ENCODE assay signal across 35 cellular contexts in genomic region chr4:37476256-37476655, GRCh38.
"Had no signal": no experiment of that assay in that cellular context is flagged by ENCODE, and none has a peak within 500 bp of the region (broad histone marks: within the 10 kb centered on the region; RNA-seq: fewer than 3 reads in every experiment).

No MANE protein-coding gene starts in this region.

- H3K36me3 Mint-ChIP-seq: activated CD8-positive, alpha-beta memory T cell treated with anti-CD3 and anti-CD28 coated beads, Interleukin-2, amount 10 ng/mL, durations not matched to agents 7 days and 5 days; activated naive CD4-positive, alpha-beta T cell treated with anti-CD3 and anti-CD28 coated beads, Interleukin-2, amount 50 U/mL, for 24 hours; activated naive CD8-positive, alpha-beta T cell treated with anti-CD3 and anti-CD28 coated beads, Interleukin-2, amount 10 ng/mL, durations not matched to agents 7 days and 5 days had no signal

- H3K27ac Mint-ChIP-seq: activated CD4-positive, alpha-beta memory T cell treated with anti-CD3 and anti-CD28 coated beads, Interleukin-2, amount 10 ng/mL, durations not matched to agents 7 days and 5 days; activated CD8-positive, alpha-beta memory T cell treated with anti-CD3 and anti-CD28 coated beads, Interleukin-2, amount 10 ng/mL, durations not matched to agents 7 days and 5 days; activated naive CD4-positive, alpha-beta T cell treated with anti-CD3 and anti-CD28 coated beads, Interleukin-2, amount 50 U/mL, for 24 hours; activated naive CD8-positive, alpha-beta T cell treated with anti-CD3 and anti-CD28 coated beads, Interleukin-2, amount 10 ng/mL, durations not matched to agents 7 days and 5 days had no signal

- H3K9me3 Mint-ChIP-seq: activated CD4-positive, alpha-beta memory T cell treated with anti-CD3 and anti-CD28 coated beads, Interleukin-2, amount 10 ng/mL, durations not matched to agents 7 days and 5 days; activated naive CD4-positive, alpha-beta T cell treated with anti-CD3 and anti-CD28 coated beads, Interleukin-2, amount 50 U/mL, for 24 hours; activated naive CD8-positive, alpha-beta T cell treated with anti-CD3 and anti-CD28 coated beads, Interleukin-2, amount 10 ng/mL, durations not matched to agents 7 days and 5 days; central memory CD8-positive, alpha-beta T cell had no signal

- H3K4me3 Mint-ChIP-seq: activated CD4-positive, alpha-beta memory T cell treated with anti-CD3 and anti-CD28 coated beads, Interleukin-2, amount 10 ng/mL, durations not matched to agents 7 days and 5 days; activated CD8-positive, alpha-beta memory T cell treated with anti-CD3 and anti-CD28 coated beads, Interleukin-2, amount 10 ng/mL, durations not matched to agents 7 days and 5 days; activated naive CD4-positive, alpha-beta T cell treated with anti-CD3 and anti-CD28 coated beads, Interleukin-2, amount 50 U/mL, for 24 hours; activated naive CD8-positive, alpha-beta T cell treated with anti-CD3 and anti-CD28 coated beads, Interleukin-2, amount 10 ng/mL, durations not matched to agents 7 days and 5 days; central memory CD8-positive, alpha-beta T cell had no signal

- H3K4me1 ChIP-seq: ascending aorta, Peyer's patch, SJSA1 had no signal

- DNase-seq: activated CD4-positive, alpha-beta memory T cell treated with anti-CD3 and anti-CD28 coated beads, Interleukin-2, amount 10 ng/mL, durations not matched to agents 7 days and 5 days; activated CD4-positive, alpha-beta T cell treated with anti-CD3 and anti-CD28 coated beads for 1 hour; activated CD4-positive, alpha-beta T cell treated with anti-CD3 and anti-CD28 coated beads for 48 hours; activated CD4-positive, CD25-positive, alpha-beta regulatory T cell; activated CD8-positive, alpha-beta memory T cell treated with anti-CD3 and anti-CD28 coated beads for 24 hours; activated CD8-positive, alpha-beta memory T cell treated with anti-CD3 and anti-CD28 coated beads, Interleukin-2, amount 10 ng/mL, durations not matched to agents 7 days and 5 days; activated CD8-positive, alpha-beta memory T cell treated with anti-CD3 and anti-CD28 coated beads, Interleukin-2, amount 50 U/mL, for 48 hours; activated effector memory CD4-positive, alpha-beta T cell treated with Interleukin-2 at 50 U/mL for 16 hours; activated naive CD4-positive, alpha-beta T cell treated with Interleukin-2 at 50 U/mL for 16 hours; activated naive CD8-positive, alpha-beta T cell treated with anti-CD3 and anti-CD28 coated beads, Interleukin-2, amount 10 ng/mL, durations not matched to agents 7 days and 5 days; activated T-cell treated with anti-CD3 and anti-CD28 coated beads, Interleukin-2, amount 50 U/mL, for 48 hours; amygdala; Kasumi-1; KG1; MG63; NCI-H1048; NCI-H1105 treated with DMSO at 0.1 percent for 48 hours; NCI-H1436; NCI-H1694; NCI-H1930; NCI-H2081 treated with DMSO at 0.1 percent for 48 hours; NCI-H345; NCI-H524 treated with DMSO at 0.1 percent for 48 hours; PC-3; Peyer's patch; RPMI8226; SHP77 treated with DMSO at 0.1 percent for 48 hours; SW 1271; T1000; WERI-Rb-1 had no signal

- H3K9me3 ChIP-seq: ascending aorta, MG63, Peyer's patch, SJSA1 had no signal

- H3K36me3 ChIP-seq: ascending aorta, cardiac muscle cell, MG63, Peyer's patch, SJSA1, WERI-Rb-1 had no signal

- ATAC-seq: activated CD8-positive, alpha-beta memory T cell treated with anti-CD3 and anti-CD28 coated beads, Interleukin-2, amount 10 ng/mL, durations not matched to agents 7 days and 5 days; PC-3 had no signal

- H3K4me1 Mint-ChIP-seq: activated CD4-positive, alpha-beta memory T cell treated with anti-CD3 and anti-CD28 coated beads, Interleukin-2, amount 10 ng/mL, durations not matched to agents 7 days and 5 days; activated CD8-positive, alpha-beta memory T cell treated with anti-CD3 and anti-CD28 coated beads, Interleukin-2, amount 10 ng/mL, durations not matched to agents 7 days and 5 days; activated naive CD4-positive, alpha-beta T cell treated with anti-CD3 and anti-CD28 coated beads, Interleukin-2, amount 50 U/mL, for 24 hours; activated naive CD8-positive, alpha-beta T cell treated with anti-CD3 and anti-CD28 coated beads, Interleukin-2, amount 10 ng/mL, durations not matched to agents 7 days and 5 days; central memory CD8-positive, alpha-beta T cell had no signal

- H3K27me3 ChIP-seq: ascending aorta, cardiac muscle cell, MG63, Peyer's patch, SJSA1 had no signal

- H3K4me3 ChIP-seq: ascending aorta, cardiac muscle cell, MG63, Peyer's patch, SJSA1 had no signal
